Comparison of ENCODE assay signal across 1 cellular context in the genomic region with DNA sequence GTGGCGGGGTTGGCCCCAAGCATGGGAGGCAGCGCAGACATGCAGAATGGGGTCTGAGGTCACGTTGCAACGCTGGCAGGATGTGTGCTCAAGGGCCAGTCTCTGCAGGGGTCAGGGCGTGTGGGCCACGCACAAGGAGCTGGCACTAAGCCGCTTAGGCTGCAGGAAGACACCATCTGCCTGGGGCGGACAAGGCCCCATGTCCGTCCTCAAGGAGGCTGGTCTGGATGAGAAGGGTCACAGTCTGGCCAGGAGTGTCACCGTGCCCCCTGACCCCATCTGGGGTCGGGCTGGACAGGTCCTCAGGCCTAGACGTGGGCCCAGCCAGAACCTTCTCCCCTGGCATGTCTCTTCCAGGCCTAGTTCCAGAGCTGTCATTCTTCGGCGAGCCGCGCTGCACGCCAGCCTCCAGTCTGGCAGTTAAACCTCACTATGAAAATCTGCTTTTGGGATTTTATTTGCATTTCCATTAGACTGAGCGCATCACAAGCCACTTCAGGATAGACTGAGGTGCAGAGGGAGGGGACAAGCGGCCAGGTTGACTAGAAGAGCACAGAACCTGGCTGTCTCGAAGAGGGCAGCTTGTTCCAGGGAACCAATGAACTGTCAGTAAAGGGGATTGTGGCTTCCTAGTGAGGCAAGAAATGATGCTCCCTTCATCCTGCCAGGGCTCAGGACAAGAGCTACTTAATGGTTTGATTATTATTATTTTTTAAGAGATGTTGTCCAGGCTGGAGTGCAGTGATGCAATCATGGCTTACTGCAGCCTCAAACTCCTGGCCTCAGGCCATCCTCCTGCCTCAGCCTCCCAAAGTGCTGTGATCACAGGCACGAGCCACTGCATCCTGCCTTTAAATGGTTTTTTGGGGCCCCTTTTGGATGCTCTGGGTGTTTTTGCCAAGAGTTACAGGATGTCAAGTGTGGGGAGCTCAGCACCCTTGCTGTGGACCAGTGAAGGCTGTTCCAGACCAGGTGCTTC.
TF ChIP-seq lines count a peak whose summit lies in the region.

No MANE protein-coding gene starts in this region.

TF ChIP-seq in K562, 482 proteins besides CTCF, POLR2A, EP300 and RAD21:
- TF ChIP-seq, protein P1, sequence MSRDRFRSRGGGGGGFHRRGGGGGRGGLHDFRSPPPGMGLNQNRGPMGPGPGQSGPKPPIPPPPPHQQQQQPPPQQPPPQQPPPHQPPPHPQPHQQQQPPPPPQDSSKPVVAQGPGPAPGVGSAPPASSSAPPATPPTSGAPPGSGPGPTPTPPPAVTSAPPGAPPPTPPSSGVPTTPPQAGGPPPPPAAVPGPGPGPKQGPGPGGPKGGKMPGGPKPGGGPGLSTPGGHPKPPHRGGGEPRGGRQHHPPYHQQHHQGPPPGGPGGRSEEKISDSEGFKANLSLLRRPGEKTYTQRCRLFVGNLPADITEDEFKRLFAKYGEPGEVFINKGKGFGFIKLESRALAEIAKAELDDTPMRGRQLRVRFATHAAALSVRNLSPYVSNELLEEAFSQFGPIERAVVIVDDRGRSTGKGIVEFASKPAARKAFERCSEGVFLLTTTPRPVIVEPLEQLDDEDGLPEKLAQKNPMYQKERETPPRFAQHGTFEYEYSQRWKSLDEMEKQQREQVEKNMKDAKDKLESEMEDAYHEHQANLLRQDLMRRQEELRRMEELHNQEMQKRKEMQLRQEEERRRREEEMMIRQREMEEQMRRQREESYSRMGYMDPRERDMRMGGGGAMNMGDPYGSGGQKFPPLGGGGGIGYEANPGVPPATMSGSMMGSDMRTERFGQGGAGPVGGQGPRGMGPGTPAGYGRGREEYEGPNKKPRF (IDR thresholded peaks at IDR 0.05; ENCODE audit: low read depth, low read length) = no peak
- TF ChIP-seq, protein P2, sequence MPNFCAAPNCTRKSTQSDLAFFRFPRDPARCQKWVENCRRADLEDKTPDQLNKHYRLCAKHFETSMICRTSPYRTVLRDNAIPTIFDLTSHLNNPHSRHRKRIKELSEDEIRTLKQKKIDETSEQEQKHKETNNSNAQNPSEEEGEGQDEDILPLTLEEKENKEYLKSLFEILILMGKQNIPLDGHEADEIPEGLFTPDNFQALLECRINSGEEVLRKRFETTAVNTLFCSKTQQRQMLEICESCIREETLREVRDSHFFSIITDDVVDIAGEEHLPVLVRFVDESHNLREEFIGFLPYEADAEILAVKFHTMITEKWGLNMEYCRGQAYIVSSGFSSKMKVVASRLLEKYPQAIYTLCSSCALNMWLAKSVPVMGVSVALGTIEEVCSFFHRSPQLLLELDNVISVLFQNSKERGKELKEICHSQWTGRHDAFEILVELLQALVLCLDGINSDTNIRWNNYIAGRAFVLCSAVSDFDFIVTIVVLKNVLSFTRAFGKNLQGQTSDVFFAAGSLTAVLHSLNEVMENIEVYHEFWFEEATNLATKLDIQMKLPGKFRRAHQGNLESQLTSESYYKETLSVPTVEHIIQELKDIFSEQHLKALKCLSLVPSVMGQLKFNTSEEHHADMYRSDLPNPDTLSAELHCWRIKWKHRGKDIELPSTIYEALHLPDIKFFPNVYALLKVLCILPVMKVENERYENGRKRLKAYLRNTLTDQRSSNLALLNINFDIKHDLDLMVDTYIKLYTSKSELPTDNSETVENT (CRISPR knock-in tag; IDR thresholded peaks at IDR 0.05) = no peak
- TF ChIP-seq POLR2G (IDR thresholded peaks at IDR 0.05; ENCODE audit: low read depth, low read length) (peak; percentile 62), PRPF4 (IDR thresholded peaks at IDR 0.05; ENCODE audit: insufficient read depth, low read depth, low read length, poor library complexity, severe bottlenecking) (no peak)
